Comparison of ENCODE assay signal across 29 cellular contexts in genomic region chr10:95640891-95641315, GRCh38.
"Had no signal": no experiment of that assay in that cellular context is flagged by ENCODE, and none has a peak within 500 bp of the region (broad histone marks: within the 10 kb centered on the region; RNA-seq: fewer than 3 reads in every experiment).

No MANE protein-coding gene starts in this region.

- H3K4me1 Mint-ChIP-seq: neural crest cell had no signal

- H3K9me3 ChIP-seq: esophagus muscularis mucosa, gastroesophageal sphincter, heart left ventricle, left ventricle myocardium inferior, mucosa of descending colon, neutrophil, pancreas, thoracic aorta, tibial nerve, upper lobe of left lung had no signal

- H3K4me3 Mint-ChIP-seq: endodermal cell; memory B cell; natural killer cell treated with Interleukin-12 subunit alpha and Interleukin-12 subunit beta and Interleukin-15 and Interleukin-18, amount 100 ng/mL, for 72 hours; neural crest cell; stimulated activated naive B cell treated with anti-CD40 and anti-IgM and Interleukin-4, amounts not matched to agents 10 μg/mL and 1 μg/mL and 100 μg/mL, for 72 hours; stimulated activated naive CD8-positive, alpha-beta T cell treated with anti-CD3 and anti-CD28 coated beads, Interleukin-15, Interleukin-2, amounts not matched to agents 100 ng/mL and 50 ng/mL, for 24 hours had no signal

- H3K4me3 ChIP-seq: dorsolateral prefrontal cortex, esophagus muscularis mucosa, gastroesophageal sphincter, heart left ventricle, left ventricle myocardium inferior, lung, mucosa of descending colon, pancreas, thoracic aorta, tibial nerve, upper lobe of left lung had no signal

- H3K9me3 Mint-ChIP-seq: endodermal cell; memory B cell; naive B cell; natural killer cell treated with Interleukin-12 subunit alpha and Interleukin-12 subunit beta and Interleukin-15 and Interleukin-18, amount 100 ng/mL, for 72 hours; neural crest cell; stimulated activated naive B cell treated with anti-CD40 and anti-IgM and Interleukin-4, amounts not matched to agents 10 μg/mL and 1 μg/mL and 100 μg/mL, for 72 hours; stimulated activated naive CD8-positive, alpha-beta T cell treated with anti-CD3 and anti-CD28 coated beads, Interleukin-15, Interleukin-2, amounts not matched to agents 100 ng/mL and 50 ng/mL, for 24 hours had no signal

- H3K27me3 ChIP-seq: dorsolateral prefrontal cortex, esophagus muscularis mucosa, foreskin keratinocyte, gastroesophageal sphincter, heart left ventricle, neutrophil, pancreas, tibial nerve, upper lobe of left lung had no signal

- H3K27ac Mint-ChIP-seq: endodermal cell; memory B cell; naive B cell; natural killer cell treated with Interleukin-12 subunit alpha and Interleukin-12 subunit beta and Interleukin-15 and Interleukin-18, amount 100 ng/mL, for 72 hours; stimulated activated naive B cell treated with anti-CD40 and anti-IgM and Interleukin-4, amounts not matched to agents 10 μg/mL and 1 μg/mL and 100 μg/mL, for 72 hours; stimulated activated naive CD8-positive, alpha-beta T cell treated with anti-CD3 and anti-CD28 coated beads, Interleukin-15, Interleukin-2, amounts not matched to agents 100 ng/mL and 50 ng/mL, for 24 hours had no signal

- H3K27ac ChIP-seq: dorsolateral prefrontal cortex, esophagus muscularis mucosa, foreskin keratinocyte, gastroesophageal sphincter, heart left ventricle, left ventricle myocardium inferior, neutrophil, pancreas, thoracic aorta, tibial nerve, upper lobe of left lung had no signal

- H3K4me1 ChIP-seq: esophagus muscularis mucosa, foreskin keratinocyte, gastroesophageal sphincter, heart left ventricle, left ventricle myocardium inferior, tibial nerve, upper lobe of left lung had no signal

- DNase-seq: cerebellar nuclear complex; cortex of kidney; dorsolateral prefrontal cortex; effector CD4-positive, alpha-beta T cell; endodermal cell; foreskin keratinocyte; heart left ventricle; hippocampal formation; left cardiac atrium; left ventricle myocardium inferior; mucosa of descending colon; naive B cell; pancreas; retina; stimulated activated CD4-positive, alpha-beta T cell treated with anti-CD3 and anti-CD28 coated beads, Interleukin-2, amount 100 ng/mL, for 24 hours; stimulated activated CD4-positive, alpha-beta T cell treated with anti-CD3 and anti-CD28 coated beads, Interleukin-4, amount 100 ng/mL, for 24 hours; stimulated activated naive B cell treated with anti-CD40 and anti-IgM and Interleukin-4, amounts not matched to agents 10 μg/mL and 1 μg/mL and 100 μg/mL, for 72 hours; upper lobe of left lung had no signal

- H3K27me3 Mint-ChIP-seq: memory B cell; naive B cell; natural killer cell treated with Interleukin-12 subunit alpha and Interleukin-12 subunit beta and Interleukin-15 and Interleukin-18, amount 100 ng/mL, for 72 hours; stimulated activated naive B cell treated with anti-CD40 and anti-IgM and Interleukin-4, amounts not matched to agents 10 μg/mL and 1 μg/mL and 100 μg/mL, for 72 hours; stimulated activated naive CD8-positive, alpha-beta T cell treated with anti-CD3 and anti-CD28 coated beads, Interleukin-15, Interleukin-2, amounts not matched to agents 100 ng/mL and 50 ng/mL, for 24 hours had no signal

- ATAC-seq: foreskin keratinocyte; gastroesophageal sphincter; heart left ventricle; left cardiac atrium; mucosa of descending colon; natural killer cell treated with Interleukin-12 subunit alpha and Interleukin-12 subunit beta and Interleukin-15 and Interleukin-18, amount 100 ng/mL, for 72 hours; sciatic nerve; stimulated activated naive B cell treated with anti-CD40 and anti-IgM and Interleukin-4, amounts not matched to agents 10 μg/mL and 1 μg/mL and 100 μg/mL, for 72 hours had no signal
